8 cellular contexts compared by ENCODE assay signal in genomic region chr3:43995929-43996378, GRCh38.
DNase-seq lines count a peak whose midpoint lies in the region; ATAC-seq, FAIRE-seq and TF ChIP-seq lines count a peak whose summit lies in the region.

No MANE protein-coding gene starts in this region.

- TF ChIP-seq POLR2A in GM12892 (IDR thresholded peaks at IDR 0.05; ENCODE audit: low read depth, low read length) = no peak

- BruUV-seq in OCI-LY7 (replicated peaks; lab: Mats Ljungman, UMichigan) = no TSS peak

- H2AFZ ChIP-seq in OCI-LY7 (ENCODE audit: low read length) = peak overlapping the region; percentile 68; the same call in 1 of the 2 replicates

- H3K79me2 ChIP-seq in OCI-LY7 (ENCODE audit: insufficient read depth, low read depth, low read length) = peaks cover 12% of the 10 kb centered on the region; the same call in 1 of the 2 replicates

- POLR2A ChIA-PET in OCI-LY7 (lab: Charles Lee) = no interaction called here

- H3K36me3 ChIP-seq in OCI-LY7 (ENCODE audit: insufficient read depth, low read length) (no peaks in the 10 kb centered on the region), ectodermal cell (ENCODE audit: control insufficient read depth, insufficient read depth, low read length) (no peaks in the 10 kb centered on the region)

- H3K4me2 ChIP-seq in OCI-LY7 (ENCODE audit: low read length) = peak overlapping the region; percentile 83

- DNase-seq in GM12865 (ENCODE audit: low read depth) (peak; percentile 35), OCI-LY7 (ENCODE audit: low spot score) (peak; percentile 15), retinal pigment epithelial cell (ENCODE audit: low read depth) (no peak), cerebellar nuclear complex (lab: John Stamatoyannopoulos, UW) (no peak), SKM-1 (lab: John Stamatoyannopoulos, UW; ENCODE audit: unreplicated experiment) (no peak), GM12892 (ENCODE audit: insufficient read length) (no peak)

- 1% methylated on average over 18 of the region's 18 CpGs for WGBS in ectodermal cell, 2 experiments

- peaks cover 86% of the 10 kb centered on the region for H3K27me3 ChIP-seq in ectodermal cell (ENCODE audit: control insufficient read depth, insufficient read depth, low read length, poor library complexity, severe bottlenecking)

- FAIRE-seq in GM12892 (lab: Jason Lieb, UNC) = no peak

- ATAC-seq in GM18511 (IDR thresholded peaks at IDR 0.05; ENCODE audit: unreplicated experiment) = no peak

- H3K9me2 ChIP-seq in OCI-LY7 (ENCODE audit: insufficient read depth, low read length) = no peaks in the 10 kb centered on the region

- H3K4me1 ChIP-seq in OCI-LY7 (ENCODE audit: insufficient read depth, low read length, poor library complexity, severe bottlenecking) (peaks cover 49% of the 10 kb centered on the region), ectodermal cell (ENCODE audit: control insufficient read depth, insufficient read depth, low read length) (peaks cover 14% of the 10 kb centered on the region)

- CTCF ChIA-PET in OCI-LY7 (lab: Charles Lee; ENCODE audit: unreplicated experiment) = interaction anchor here (0.9 kb wide), 1 partner anchor 188 kb away, joined by 4 read pairs; no protein-coding TSS in a partner anchor

- H3K4me3 ChIP-seq in GM12865 (ENCODE audit: low read depth, low read length) (peak overlapping the region; percentile 69), OCI-LY7 (ENCODE audit: low read depth, low read length, poor library complexity, severe bottlenecking) (peak overlapping the region; percentile 93), ectodermal cell (ENCODE audit: insufficient read depth, low read depth, low read length) (peak overlapping the region; percentile 38), retinal pigment epithelial cell (ENCODE audit: low read length) (peak overlapping the region; percentile 20)

- no peak for TF ChIP-seq CTCF in GM12865 (IDR thresholded peaks at IDR 0.05; ENCODE audit: insufficient read depth, low read depth, low read length, missing control alignments)
- TF ChIP-seq CTCF in OCI-LY7 (conservative IDR thresholded peaks at IDR 0.05; ENCODE audit: low read length) = no peak
- no peak for TF ChIP-seq CTCF in retinal pigment epithelial cell (conservative IDR thresholded peaks at IDR 0.05; ENCODE audit: low read depth, low read length)

- no peaks in the 10 kb centered on the region for H4K20me1 ChIP-seq in OCI-LY7 (ENCODE audit: insufficient read depth, low read length)

- intact Hi-C loops in OCI-LY7 (cut with micrococcal nuclease; ENCODE audit: unreplicated experiment) = loop anchor here (1.0 to 5.0 kb wide), 4 partner anchors 117 to 341 kb away; partner anchors contain the start of genes ABHD5 and TCAIM

- H3K27ac ChIP-seq in OCI-LY7 (ENCODE audit: low read depth, low read length, poor library complexity, severe bottlenecking) (no peak overlapping the region), ectodermal cell (ENCODE audit: insufficient read depth, low read depth, low read length, poor library complexity, severe bottlenecking) (no peak overlapping the region)

- H3K9me3 ChIP-seq in OCI-LY7 (ENCODE audit: low read length) = no peaks in the 10 kb centered on the region
- no peaks in the 10 kb centered on the region for H3K9me3 ChIP-seq in ectodermal cell (ENCODE audit: control insufficient read depth, low read length)

Comparison
In these comparisons a context has a peak if more than half of its experiments do, and no peak if none do; other contexts are left out.
1. DNase-seq: peak in GM12865 (single experiment) and OCI-LY7 (single experiment); none in retinal pigment epithelial cell (single experiment), cerebellar nuclear complex (0 of 2), SKM-1 (single experiment) and GM12892 (single experiment).
2. H3K4me3 ChIP-seq: peak in every context shown above with its lines; median percentile 93 in OCI-LY7; 69 in GM12865; 38 in ectodermal cell; 20 in retinal pigment epithelial cell.